ENCODE assay signal across 22 cellular contexts in the genomic region with DNA sequence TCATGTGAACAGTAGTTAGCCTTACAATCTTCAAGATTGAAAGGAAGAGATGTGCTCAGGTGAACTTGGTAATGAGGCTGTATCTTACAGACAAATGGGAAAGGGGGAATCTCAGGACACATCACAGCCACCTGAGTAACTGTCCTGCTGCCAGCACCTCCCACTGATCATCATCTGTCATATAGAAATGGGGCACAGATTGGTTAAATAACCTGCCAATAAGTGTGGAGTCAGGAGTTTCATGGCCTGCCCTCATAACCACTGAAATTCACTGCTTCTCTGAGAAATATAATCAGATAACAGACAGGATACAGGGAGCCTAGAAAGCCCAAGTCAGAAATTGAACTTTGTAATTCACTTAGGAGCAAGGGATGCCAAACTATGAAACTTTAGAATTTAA.
"Had no signal": no experiment of that assay in that cellular context is flagged by ENCODE, and none has a peak within 500 bp of the region (broad histone marks: within the 10 kb centered on the region; RNA-seq: fewer than 3 reads in every experiment).

No MANE protein-coding gene starts in this region.

- ATAC-seq: Panc1, PC-3, T-cell had no signal

- DNase-seq: KBM-7; MV-4-11; NCI-H1048; NCI-H1105; NCI-H1417; NCI-H1436 treated with DMSO at 0.1 percent for 48 hours; NCI-H1694; NCI-H187 treated with DMSO at 0.1 percent for 48 hours; NCI-H2029 treated with DMSO at 0.1 percent for 48 hours; NCI-H2171 treated with DMSO at 0.1 percent for 48 hours; NCI-H345; NCI-H446 treated with DMSO at 0.1 percent for 48 hours; NCI-H510A treated with DMSO at 0.1 percent for 48 hours; NCI-H526 treated with DMSO at 0.1 percent for 48 hours; NCI-H774; NK-92 treated with Interleukin-12 subunit alpha and Interleukin-12 subunit beta, amount 100 ng/mL, for 24 hours; PC-3; SHP77; SW 1271; T-cell had no signal

- H3K27ac ChIP-seq: RWPE1 had no signal
